In genomic region chr2:134245340-134245984, GRCh38 we compare ENCODE assay signal across 8 cellular contexts. TPM values are rescaled to one million over a fixed set of nuclear protein-coding genes. Genes with fewer than 3 reads are reported as not detected.
DNase-seq lines count a peak whose midpoint lies in the region; ATAC-seq and TF ChIP-seq lines count a peak whose summit lies in the region.

No MANE protein-coding gene starts in this region.

- no peak overlapping the region for H4K8ac ChIP-seq in neuronal stem cell (ENCODE audit: low read depth, low read length)

- H3K27me3 Mint-ChIP-seq in Calu3 (ENCODE audit: unreplicated experiment), result no peaks in the 10 kb centered on the region
- H3K27me3 Mint-ChIP-seq in activated T-cell treated with anti-CD3 and anti-CD28 coated beads, Interleukin-2, amount 50 U/mL, for 72 hours (ENCODE audit: low read depth), result no peaks in the 10 kb centered on the region

- no peak overlapping the region for H3K4me3 Mint-ChIP-seq in Calu3 (ENCODE audit: low read depth, unreplicated experiment)
- H3K4me3 Mint-ChIP-seq in activated T-cell treated with anti-CD3 and anti-CD28 coated beads, Interleukin-2, amount 50 U/mL, for 72 hours, result peak overlapping the region; percentile 21 to 27

- H3K27ac Mint-ChIP-seq in Calu3 (ENCODE audit: unreplicated experiment), result peak overlapping the region; percentile 79
- no peak overlapping the region for H3K27ac Mint-ChIP-seq in activated T-cell treated with anti-CD3 and anti-CD28 coated beads, Interleukin-2, amount 50 U/mL, for 72 hours

- no peak overlapping the region for H3K23ac ChIP-seq in neuronal stem cell (ENCODE audit: low read depth, low read length, poor library complexity)

- DNase-seq in Calu3, result peak; percentile 86
- DNase-seq in KG1 (lab: John Stamatoyannopoulos, UW), result peak; percentile 74
- DNase-seq in PC-9, result peak; percentile 46 to 63
- peak; percentile 79 to 81 for DNase-seq in activated T-cell treated with anti-CD3 and anti-CD28 coated beads, Interleukin-2, amount 50 U/mL, for 72 hours
- peak; percentile 70 for DNase-seq in fibroblast of peridontal ligament (ENCODE audit: extremely low read depth)
- DNase-seq in neuronal stem cell (ENCODE audit: low spot score), result peak; percentile 54
- peak in 45 of 49 donors; percentile 12 to 85 (median 60) for DNase-seq in substantia nigra (lab: John Stamatoyannopoulos, UW)

- no peaks in the 10 kb centered on the region for H3K9me3 Mint-ChIP-seq in Calu3 (ENCODE audit: low read depth, unreplicated experiment)
- no peaks in the 10 kb centered on the region for H3K9me3 Mint-ChIP-seq in activated T-cell treated with anti-CD3 and anti-CD28 coated beads, Interleukin-2, amount 50 U/mL, for 72 hours

- H2AFZ ChIP-seq in PC-9 (no peak overlapping the region), neuronal stem cell (ENCODE audit: low read length) (no peak overlapping the region)

- H3K4me1 ChIP-seq in PC-9 (replicated peaks; ENCODE audit: insufficient read depth) (no peaks in the 10 kb centered on the region), neuronal stem cell (ENCODE audit: control insufficient read depth in 2 of 2, insufficient read depth in 1 of 2, low read depth in 1 of 2, low read length in 2 of 2) (peaks cover 0 to 1% of the 10 kb centered on the region in 2 donors)

- no peak overlapping the region for H2AK5ac ChIP-seq in neuronal stem cell (ENCODE audit: low read depth, low read length)

- H3K18ac ChIP-seq in neuronal stem cell (ENCODE audit: low read length), result no peak overlapping the region

- 0 out of 2 replicates have a peak, but pooled peaks cover 3% of the 10 kb centered on the region for H4K20me1 ChIP-seq in PC-9 (ENCODE audit: insufficient read depth)

- H4K91ac ChIP-seq in neuronal stem cell (ENCODE audit: low read depth, low read length, poor library complexity), result no peak overlapping the region

- H3K4ac ChIP-seq in neuronal stem cell (ENCODE audit: low read length), result no peak overlapping the region

- H3K36me3 Mint-ChIP-seq in Calu3 (ENCODE audit: insufficient read depth, unreplicated experiment), result peaks cover 6% of the 10 kb centered on the region
- H3K36me3 Mint-ChIP-seq in activated T-cell treated with anti-CD3 and anti-CD28 coated beads, Interleukin-2, amount 50 U/mL, for 72 hours (ENCODE audit: insufficient read depth in 2 of 2), result no peaks in the 10 kb centered on the region

- peak; percentile 26 to 32 for ATAC-seq in activated T-cell treated with anti-CD3 and anti-CD28 coated beads, Interleukin-2, amount 50 U/mL, for 72 hours (replicated peaks in 1 of 2)
- no peak for ATAC-seq in GM18505 (IDR thresholded peaks at IDR 0.05; ENCODE audit: unreplicated experiment)

- H3K4me3 ChIP-seq in PC-9, result no peak overlapping the region
- no peak overlapping the region for H3K4me3 ChIP-seq in neuronal stem cell (ENCODE audit: low read length in 2 of 2)

- H3K4me2 ChIP-seq in PC-9, result no peak overlapping the region
- no peak overlapping the region for H3K4me2 ChIP-seq in neuronal stem cell (ENCODE audit: insufficient read depth, low read length, poor library complexity, severe bottlenecking)

- H3K79me2 ChIP-seq in PC-9 (ENCODE audit: low read depth), result no peaks in the 10 kb centered on the region

- no peak overlapping the region for H3K14ac ChIP-seq in neuronal stem cell (ENCODE audit: low read length)

- H3K4me1 Mint-ChIP-seq in Calu3 (ENCODE audit: low read depth, unreplicated experiment), result peaks cover 43% of the 10 kb centered on the region
- peaks cover 70% of the 10 kb centered on the region for H3K4me1 Mint-ChIP-seq in activated T-cell treated with anti-CD3 and anti-CD28 coated beads, Interleukin-2, amount 50 U/mL, for 72 hours (ENCODE audit: low read depth)

- POLR2A ChIA-PET in PC-9 (lab: Charles Lee; ENCODE audit: unreplicated experiment), result no interaction called here

- CTCF ChIA-PET in Calu3 (lab: Charles Lee) (interaction anchor here (0.6 to 2.4 kb wide), 15 partner anchors 10 to 358 kb away, joined by 3 to 23 read pairs (median 4); no protein-coding TSS in a partner anchor), PC-9 (lab: Charles Lee) (interaction anchor here (0.6 to 1.4 kb wide), 5 partner anchors 30 to 302 kb away, joined by 3 to 14 read pairs (median 6); no protein-coding TSS in a partner anchor)

- WGBS in neuronal stem cell (ENCODE audit: extremely low coverage in 2 of 2, insufficient read length in 2 of 2, insufficient replicate concordance in 1 of 2), 2 donors, result no CpG with 5 or more reads among the region's 2 CpGs

- no peaks in the 10 kb centered on the region for H3K27me3 ChIP-seq in PC-9 (ENCODE audit: insufficient read depth, low read depth)
- no peaks in the 10 kb centered on the region for H3K27me3 ChIP-seq in neuronal stem cell (ENCODE audit: control insufficient read depth in 3 of 3, insufficient read depth in 3 of 3, low read depth in 1 of 3, low read length in 3 of 3)

- H2BK12ac ChIP-seq in neuronal stem cell (ENCODE audit: low read length), result no peak overlapping the region

- intact Hi-C loops in Calu3 (cut with micrococcal nuclease; ENCODE audit: unreplicated experiment), result loop anchor here (1.0 to 10.0 kb wide), 3 partner anchors 127 to 361 kb away; no protein-coding TSS in a partner anchor
- intact Hi-C loops in PC-9 (cut with micrococcal nuclease; ENCODE audit: unreplicated experiment), result loop anchor here (1.0 to 5.0 kb wide), 4 partner anchors 127 to 359 kb away; no protein-coding TSS in a partner anchor

- no peak overlapping the region for H2BK120ac ChIP-seq in neuronal stem cell (ENCODE audit: low read depth, low read length)

- H3F3A ChIP-seq in PC-9 (ENCODE audit: insufficient read depth, low read depth), result no peaks in the 10 kb centered on the region

- no TSS peak for BruUV-seq in Calu3 (replicated peaks; lab: Mats Ljungman, UMichigan)
- BruUV-seq in PC-9 (replicated peaks; lab: Mats Ljungman, UMichigan), result no TSS peak

- H3K36me3 ChIP-seq in PC-9 (ENCODE audit: low read depth), result no peaks in the 10 kb centered on the region
- no peaks in the 10 kb centered on the region for H3K36me3 ChIP-seq in neuronal stem cell (replicated peaks in 1 of 2; ENCODE audit: control insufficient read depth in 2 of 2, insufficient read depth in 2 of 2, low read length in 2 of 2)

- H3K9me3 ChIP-seq in PC-9 (ENCODE audit: insufficient read depth, low read depth) (no peaks in the 10 kb centered on the region), neuronal stem cell (replicated peaks in 1 of 2; ENCODE audit: control insufficient read depth in 2 of 2, insufficient read depth in 1 of 2, low read depth in 1 of 2, low read length in 2 of 2) (no peaks in the 10 kb centered on the region)

- H3K27ac ChIP-seq in PC-9 (no peak overlapping the region), neuronal stem cell (replicated peaks; ENCODE audit: low read length) (no peak overlapping the region), substantia nigra (ENCODE audit: low read depth, low read length, poor library complexity, severe bottlenecking) (peak overlapping the region; percentile 35)

- H3K9me2 ChIP-seq in PC-9 (ENCODE audit: insufficient read depth), result no peaks in the 10 kb centered on the region

- H2BK15ac ChIP-seq in neuronal stem cell (ENCODE audit: low read length), result no peak overlapping the region

- TF ChIP-seq POLR2A in GM18505 (IDR thresholded peaks at IDR 0.05; ENCODE audit: borderline replicate concordance, extremely low read depth, insufficient read depth, insufficient read length), result no peak

- TF ChIP-seq CTCF in Calu3 (IDR thresholded peaks at IDR 0.05; ENCODE audit: unreplicated experiment) (peak; percentile 75), PC-9 (conservative IDR thresholded peaks at IDR 0.05) (peak; percentile 89)

- no peak overlapping the region for H3K9ac ChIP-seq in neuronal stem cell (ENCODE audit: low read depth, low read length, poor library complexity)

- no peak overlapping the region for H2BK5ac ChIP-seq in neuronal stem cell (ENCODE audit: low read length)

- peaks cover 2% of the 10 kb centered on the region for H3K79me1 ChIP-seq in neuronal stem cell (ENCODE audit: low read depth, low read length)

RNA-seq across cellular contexts. Expression of gene MGAT5, which starts 8.4 kb away (rescaled TPM):
- total RNA-seq in Calu3 (2022), result 112 and 129 TPM in 2 replicates
- 33.5 and 37.7 TPM in 2 replicates for total RNA-seq in PC-9 (2021)
- 10 to 100 TPM; 10.9 to 16.2 TPM for total RNA-seq in activated T-cell treated with anti-CD3 and anti-CD28 coated beads, Interleukin-2, amount 50 U/mL, for 72 hours
- polyA plus RNA-seq in neuronal stem cell (2013, experiment 1 of 2), result 15.1 TPM
- 14.4 TPM for polyA plus RNA-seq in neuronal stem cell (2013, experiment 2 of 2)
